Comparison of ENCODE assay signal across 1 cellular context in the genomic region with DNA sequence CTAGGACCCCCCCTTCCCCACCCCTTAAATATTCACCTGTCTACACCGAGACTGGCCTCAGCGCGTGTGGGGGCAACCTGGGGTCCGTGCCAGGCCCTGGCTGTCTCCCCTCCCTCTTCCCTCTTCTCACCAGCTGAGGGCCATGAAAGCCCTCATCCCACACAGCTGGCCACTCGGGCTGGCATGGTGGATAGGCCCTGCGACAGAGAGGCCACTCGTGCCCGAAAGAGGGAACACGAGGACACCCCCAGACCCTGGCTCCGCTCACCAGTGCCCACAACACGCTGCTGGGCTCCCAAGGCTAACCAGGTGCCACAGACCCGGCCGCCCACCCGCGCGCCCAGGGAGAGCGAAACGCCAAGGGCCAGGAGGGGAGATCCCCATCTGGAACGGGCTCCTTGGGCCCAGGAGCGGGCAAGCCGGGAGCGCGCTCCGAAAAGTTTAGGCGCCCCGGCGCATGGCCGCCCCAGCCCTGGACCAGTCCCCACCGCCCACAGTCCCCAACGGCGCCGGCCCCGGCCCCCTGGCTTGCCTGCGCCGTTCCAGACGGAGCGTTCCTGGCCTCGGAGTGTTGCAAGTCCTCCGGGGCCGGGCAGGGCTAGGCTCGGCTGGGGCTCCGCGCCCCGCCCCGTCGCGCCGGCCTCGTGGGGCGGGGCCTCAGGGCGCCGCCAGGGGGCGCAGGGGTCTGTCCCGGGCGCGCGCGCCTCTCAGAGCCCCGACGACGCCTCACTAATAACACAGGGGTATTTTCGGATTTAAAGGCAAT.
TF ChIP-seq lines count a peak whose summit lies in the region.

Gene TMBIM1 (minus strand): TSS at position 570 of the 766 bp plus-strand sequence. CDS start 10,362 bp downstream, outside the sequence.

TF ChIP-seq in HepG2, 621 proteins besides CTCF, POLR2A, EP300 and RAD21 (continued from another document and continues in another):
- TF ChIP-seq AHDC1 (CRISPR knock-in tag; IDR thresholded peaks at IDR 0.05; ENCODE audit: borderline replicate concordance) (no peak), ZNF317 (CRISPR knock-in tag; IDR thresholded peaks at IDR 0.05) (0 out of 2 replicates have a peak, but pooled peaks have one; percentile 75), ZNF782 (CRISPR knock-in tag; IDR thresholded peaks at IDR 0.05; ENCODE audit: borderline replicate concordance) (0 out of 2 replicates have a peak, but pooled peaks have one; percentile 82), ZNF552 (CRISPR knock-in tag; IDR thresholded peaks at IDR 0.05; ENCODE audit: borderline replicate concordance) (peak; percentile 23; the same call in 1 of the 2 replicates), ZNF446 (CRISPR knock-in tag; IDR thresholded peaks at IDR 0.05) (peak; percentile 36; the same call in 1 of the 2 replicates), NFATC3 (CRISPR knock-in tag; IDR thresholded peaks at IDR 0.05) (no peak), ZSCAN25 (CRISPR knock-in tag; IDR thresholded peaks at IDR 0.05) (peak; percentile 56; the same call in 1 of the 2 replicates), ZNF30 (CRISPR knock-in tag; IDR thresholded peaks at IDR 0.05) (no peak), SOX13 (IDR thresholded peaks at IDR 0.05) (no peak), SOX13 (CRISPR knock-in tag; conservative IDR thresholded peaks at IDR 0.05 in 1 of 2, IDR thresholded peaks at IDR 0.05 in 1 of 2) (peak in 1 of 2 experiments; percentile 6; a peak in 2 of 4 replicates), ZNF616 (CRISPR knock-in tag; IDR thresholded peaks at IDR 0.05; ENCODE audit: low read depth) (no peak), ZFP1 (CRISPR knock-in tag; IDR thresholded peaks at IDR 0.05) (peak; percentile 25; the same call in 1 of the 2 replicates), ZBTB43 (CRISPR knock-in tag; conservative IDR thresholded peaks at IDR 0.05) (peak; percentile 76; the same call in 1 of the 2 replicates), PTBP1 (IDR thresholded peaks at IDR 0.05; ENCODE audit: low read depth, low read length, poor library complexity, severe bottlenecking) (no peak), ZNF713 (CRISPR knock-in tag; IDR thresholded peaks at IDR 0.05) (no peak), SPEN (CRISPR knock-in tag; IDR thresholded peaks at IDR 0.05; ENCODE audit: low read depth) (no peak; the same call in 1 of the 2 replicates), ZNF572 (CRISPR knock-in tag; IDR thresholded peaks at IDR 0.05) (no peak), ZSCAN20 (CRISPR knock-in tag; IDR thresholded peaks at IDR 0.05; ENCODE audit: borderline replicate concordance) (no peak), ZFP36L1 (CRISPR knock-in tag; IDR thresholded peaks at IDR 0.05) (no peak), ZNF44 (CRISPR knock-in tag; IDR thresholded peaks at IDR 0.05) (no peak), ZNF136 (CRISPR knock-in tag; IDR thresholded peaks at IDR 0.05; ENCODE audit: low read depth) (no peak), MBD4 (IDR thresholded peaks at IDR 0.05; ENCODE audit: borderline replicate concordance, low read length) (no peak), ZNF841 (CRISPR knock-in tag; IDR thresholded peaks at IDR 0.05; ENCODE audit: borderline replicate concordance) (no peak), ZNF644 (CRISPR knock-in tag; IDR thresholded peaks at IDR 0.05; ENCODE audit: low read depth) (no peak), ATF1 (CRISPR knock-in tag; IDR thresholded peaks at IDR 0.05) (no peak), NCOA1 (CRISPR knock-in tag; IDR thresholded peaks at IDR 0.05) (peak; percentile 51; the same call in 1 of the 2 replicates), TOE1 (CRISPR knock-in tag; IDR thresholded peaks at IDR 0.05) (peak; percentile 58; the same call in 1 of the 2 replicates), ZMYM3 (CRISPR knock-in tag; IDR thresholded peaks at IDR 0.05) (no peak; the same call in 1 of the 2 replicates), E2F5 (CRISPR knock-in tag; conservative IDR thresholded peaks at IDR 0.05) (no peak), ZNF451 (CRISPR knock-in tag; IDR thresholded peaks at IDR 0.05) (no peak), SRSF1 (optimal IDR thresholded peaks at IDR 0.05; ENCODE audit: low read depth, low read length) (peak; percentile 76), ZNF329 (CRISPR knock-in tag; IDR thresholded peaks at IDR 0.05; ENCODE audit: low read depth) (0 out of 2 replicates have a peak, but pooled peaks have one; percentile 46), ZFP62 (CRISPR knock-in tag; IDR thresholded peaks at IDR 0.05) (no peak), ZNF484 (CRISPR knock-in tag; IDR thresholded peaks at IDR 0.05; ENCODE audit: borderline replicate concordance, low read depth) (no peak), ZNF816 (CRISPR knock-in tag; IDR thresholded peaks at IDR 0.05; ENCODE audit: borderline replicate concordance) (no peak), ZKSCAN1 (IDR thresholded peaks at IDR 0.05; ENCODE audit: low read length) (no peak), DRAP1 (CRISPR knock-in tag; IDR thresholded peaks at IDR 0.05) (peak; percentile 58), PHF21A (CRISPR knock-in tag; IDR thresholded peaks at IDR 0.05) (peak; percentile 61; the same call in 1 of the 2 replicates), RFXANK (CRISPR knock-in tag; IDR thresholded peaks at IDR 0.05) (no peak), PHF20 (CRISPR knock-in tag; IDR thresholded peaks at IDR 0.05) (no peak), SP140L (CRISPR knock-in tag; IDR thresholded peaks at IDR 0.05; ENCODE audit: borderline replicate concordance) (no peak), U2AF1 (optimal IDR thresholded peaks at IDR 0.05; ENCODE audit: low read depth, low read length) (no peak), HNF4A (CRISPR knock-in tag; IDR thresholded peaks at IDR 0.05) (peak; percentile 19; the same call in 1 of the 2 replicates)
- TF ChIP-seq, protein P1, sequence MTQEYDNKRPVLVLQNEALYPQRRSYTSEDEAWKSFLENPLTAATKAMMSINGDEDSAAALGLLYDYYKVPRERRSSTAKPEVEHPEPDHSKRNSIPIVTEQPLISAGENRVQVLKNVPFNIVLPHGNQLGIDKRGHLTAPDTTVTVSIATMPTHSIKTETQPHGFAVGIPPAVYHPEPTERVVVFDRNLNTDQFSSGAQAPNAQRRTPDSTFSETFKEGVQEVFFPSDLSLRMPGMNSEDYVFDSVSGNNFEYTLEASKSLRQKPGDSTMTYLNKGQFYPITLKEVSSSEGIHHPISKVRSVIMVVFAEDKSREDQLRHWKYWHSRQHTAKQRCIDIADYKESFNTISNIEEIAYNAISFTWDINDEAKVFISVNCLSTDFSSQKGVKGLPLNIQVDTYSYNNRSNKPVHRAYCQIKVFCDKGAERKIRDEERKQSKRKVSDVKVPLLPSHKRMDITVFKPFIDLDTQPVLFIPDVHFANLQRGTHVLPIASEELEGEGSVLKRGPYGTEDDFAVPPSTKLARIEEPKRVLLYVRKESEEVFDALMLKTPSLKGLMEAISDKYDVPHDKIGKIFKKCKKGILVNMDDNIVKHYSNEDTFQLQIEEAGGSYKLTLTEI (CRISPR knock-in tag; conservative IDR thresholded peaks at IDR 0.05), result no peak
- TF ChIP-seq, protein P2, sequence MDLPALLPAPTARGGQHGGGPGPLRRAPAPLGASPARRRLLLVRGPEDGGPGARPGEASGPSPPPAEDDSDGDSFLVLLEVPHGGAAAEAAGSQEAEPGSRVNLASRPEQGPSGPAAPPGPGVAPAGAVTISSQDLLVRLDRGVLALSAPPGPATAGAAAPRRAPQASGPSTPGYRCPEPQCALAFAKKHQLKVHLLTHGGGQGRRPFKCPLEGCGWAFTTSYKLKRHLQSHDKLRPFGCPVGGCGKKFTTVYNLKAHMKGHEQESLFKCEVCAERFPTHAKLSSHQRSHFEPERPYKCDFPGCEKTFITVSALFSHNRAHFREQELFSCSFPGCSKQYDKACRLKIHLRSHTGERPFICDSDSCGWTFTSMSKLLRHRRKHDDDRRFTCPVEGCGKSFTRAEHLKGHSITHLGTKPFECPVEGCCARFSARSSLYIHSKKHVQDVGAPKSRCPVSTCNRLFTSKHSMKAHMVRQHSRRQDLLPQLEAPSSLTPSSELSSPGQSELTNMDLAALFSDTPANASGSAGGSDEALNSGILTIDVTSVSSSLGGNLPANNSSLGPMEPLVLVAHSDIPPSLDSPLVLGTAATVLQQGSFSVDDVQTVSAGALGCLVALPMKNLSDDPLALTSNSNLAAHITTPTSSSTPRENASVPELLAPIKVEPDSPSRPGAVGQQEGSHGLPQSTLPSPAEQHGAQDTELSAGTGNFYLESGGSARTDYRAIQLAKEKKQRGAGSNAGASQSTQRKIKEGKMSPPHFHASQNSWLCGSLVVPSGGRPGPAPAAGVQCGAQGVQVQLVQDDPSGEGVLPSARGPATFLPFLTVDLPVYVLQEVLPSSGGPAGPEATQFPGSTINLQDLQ (CRISPR knock-in tag; IDR thresholded peaks at IDR 0.05), result 0 out of 2 replicates have a peak, but pooled peaks have one; percentile 4
